Comparison of ENCODE assay signal across 8 cellular contexts in genomic region chr13:112968910-112969691, GRCh38. TPM values are rescaled to one million over a fixed set of nuclear protein-coding genes. Genes with fewer than 3 reads are reported as not detected.
DNase-seq lines count a peak whose midpoint lies in the region; ATAC-seq and FAIRE-seq lines count a peak whose summit lies in the region.

A gene with protein sequence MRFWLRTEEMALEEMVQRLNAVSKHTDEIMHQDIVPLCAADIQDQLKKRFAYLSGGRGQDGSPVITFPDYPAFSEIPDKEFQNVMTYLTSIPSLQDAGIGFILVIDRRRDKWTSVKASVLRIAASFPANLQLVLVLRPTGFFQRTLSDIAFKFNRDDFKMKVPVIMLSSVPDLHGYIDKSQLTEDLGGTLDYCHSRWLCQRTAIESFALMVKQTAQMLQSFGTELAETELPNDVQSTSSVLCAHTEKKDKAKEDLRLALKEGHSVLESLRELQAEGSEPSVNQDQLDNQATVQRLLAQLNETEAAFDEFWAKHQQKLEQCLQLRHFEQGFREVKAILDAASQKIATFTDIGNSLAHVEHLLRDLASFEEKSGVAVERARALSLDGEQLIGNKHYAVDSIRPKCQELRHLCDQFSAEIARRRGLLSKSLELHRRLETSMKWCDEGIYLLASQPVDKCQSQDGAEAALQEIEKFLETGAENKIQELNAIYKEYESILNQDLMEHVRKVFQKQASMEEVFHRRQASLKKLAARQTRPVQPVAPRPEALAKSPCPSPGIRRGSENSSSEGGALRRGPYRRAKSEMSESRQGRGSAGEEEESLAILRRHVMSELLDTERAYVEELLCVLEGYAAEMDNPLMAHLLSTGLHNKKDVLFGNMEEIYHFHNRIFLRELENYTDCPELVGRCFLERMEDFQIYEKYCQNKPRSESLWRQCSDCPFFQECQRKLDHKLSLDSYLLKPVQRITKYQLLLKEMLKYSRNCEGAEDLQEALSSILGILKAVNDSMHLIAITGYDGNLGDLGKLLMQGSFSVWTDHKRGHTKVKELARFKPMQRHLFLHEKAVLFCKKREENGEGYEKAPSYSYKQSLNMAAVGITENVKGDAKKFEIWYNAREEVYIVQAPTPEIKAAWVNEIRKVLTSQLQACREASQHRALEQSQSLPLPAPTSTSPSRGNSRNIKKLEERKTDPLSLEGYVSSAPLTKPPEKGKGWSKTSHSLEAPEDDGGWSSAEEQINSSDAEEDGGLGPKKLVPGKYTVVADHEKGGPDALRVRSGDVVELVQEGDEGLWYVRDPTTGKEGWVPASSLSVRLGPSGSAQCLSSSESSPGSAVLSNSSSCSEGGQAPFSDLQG (plus strand): TSS chr13:112969214. CDS start chr13:112969380, 166 bp downstream.

- FAIRE-seq in RCC 7860 (lab: Jason Lieb, UNC), result no peak

- peak; percentile 73 for ATAC-seq in left lobe of liver
- ATAC-seq in GM19455 (IDR thresholded peaks at IDR 0.05; ENCODE audit: unreplicated experiment), result no peak

- DNase-seq in DMS79 (lab: John Stamatoyannopoulos, UW) (peak; percentile 71), NAMALWA (ENCODE audit: low spot score) (peak; percentile 42), cerebellum (ENCODE audit: low spot score) (peak; percentile 82), left lobe of liver (ENCODE audit: low spot score) (no peak), RCC 7860 (ENCODE audit: low spot score) (no peak)
- DNase-seq in activated CD4-positive, CD25-positive, alpha-beta regulatory T cell treated with anti-CD3 and anti-CD28 coated beads, Interleukin-2, amount 50 U/mL, for 72 hours, result peak; percentile 61
- DNase-seq in stimulated activated CD4-positive, alpha-beta T cell treated with anti-CD3 and anti-CD28 coated beads, Interleukin-2, amount 100 ng/mL, for 24 hours, result peak; percentile 56 to 67

RNA-seq across cellular contexts. Expression of the gene that starts here (rescaled TPM):
- total RNA-seq in cerebellum (109 TPM), left lobe of liver (14.9 TPM)

Comparison
In these comparisons a context has a peak if more than half of its experiments do, and no peak if none do; other contexts are left out.
1. DNase-seq: peak in DMS79 (single experiment), NAMALWA (single experiment), activated CD4-positive, CD25-positive, alpha-beta regulatory T cell treated with anti-CD3 and anti-CD28 coated beads, Interleukin-2, amount 50 U/mL, for 72 hours (single experiment), cerebellum (single experiment) and stimulated activated CD4-positive, alpha-beta T cell treated with anti-CD3 and anti-CD28 coated beads, Interleukin-2, amount 100 ng/mL, for 24 hours (2 of 2); none in left lobe of liver (single experiment) and RCC 7860 (single experiment).